In genomic region chr20:2879148-2879547, GRCh38 we compare ENCODE assay signal across 11 cellular contexts. TPM values are rescaled to one million over a fixed set of nuclear protein-coding genes. Genes with fewer than 3 reads are reported as not detected.
DNase-seq lines count a peak whose midpoint lies in the region; ATAC-seq, FAIRE-seq and TF ChIP-seq lines count a peak whose summit lies in the region.
"Had no signal": no experiment of that assay in that cellular context is flagged by ENCODE, and none has a peak within 500 bp of the region (broad histone marks: within the 10 kb centered on the region; RNA-seq: fewer than 3 reads in every experiment).

No MANE protein-coding gene starts in this region.

- H3K9ac ChIP-seq in astrocyte (ENCODE audit: low read length) (no peak overlapping the region), endodermal cell (ENCODE audit: extremely low read depth, low read length, poor library complexity, severe bottlenecking) (no peak overlapping the region)

- WGBS in esophagus muscularis mucosa: 68% methylated on average over 3 of the region's 3 CpGs
- 97 to 98% methylated on average over 3 of the region's 3 CpGs for WGBS in endodermal cell (ENCODE audit: insufficient coverage in 1 of 2, insufficient read length in 1 of 2), 2 experiments

- intact Hi-C loops in Right ventricle myocardium superior (cut with DNase I): no loop called here
- intact Hi-C loops in cardiac septum (cut with DNase I): no loop called here
- intact Hi-C loops in esophagus muscularis mucosa (cut with DNase I): loop anchor here (10.0 kb wide), 1 partner anchor 214 kb away; the partner anchor contains the start of gene IDH3B

- H3K9me3 Mint-ChIP-seq in astrocyte (ENCODE audit: unreplicated experiment) (no peaks in the 10 kb centered on the region), endodermal cell (no peaks in the 10 kb centered on the region)
- H3K9me3 Mint-ChIP-seq: mesothelial cell of epicardium had no signal

- no peak for DNase-seq in Right ventricle myocardium superior
- no peak for DNase-seq in cardiac septum (ENCODE audit: low spot score)
- DNase-seq in astrocyte (ENCODE audit: low read depth): peak; percentile 82
- peak; percentile 40 for DNase-seq in glomerular visceral epithelial cell (ENCODE audit: extremely low spot score)
- peak; percentile 79 for DNase-seq in superior temporal gyrus (ENCODE audit: extremely low spot score)
- no peak for DNase-seq in esophagus muscularis mucosa (ENCODE audit: extremely low spot score)
- DNase-seq in endodermal cell: no peak
- no peak for DNase-seq in stimulated activated CD4-positive, alpha-beta T cell treated with anti-CD3 and anti-CD28 coated beads, Interleukin-1b, Interleukin-23, amount 100 ng/mL, for 48 hours
- DNase-seq: AML-193, NCI-H2107 had no signal

- H3K27me3 Mint-ChIP-seq in astrocyte (ENCODE audit: low read depth, unreplicated experiment): no peaks in the 10 kb centered on the region
- no peaks in the 10 kb centered on the region for H3K27me3 Mint-ChIP-seq in endodermal cell (ENCODE audit: insufficient read depth)

- no peak overlapping the region for H3K27ac ChIP-seq in astrocyte (ENCODE audit: low read depth, low read length)
- no peak overlapping the region for H3K27ac ChIP-seq in esophagus muscularis mucosa (replicated peaks in 1 of 4)
- H3K27ac ChIP-seq in endodermal cell (ENCODE audit: low read depth, low read length): no peak overlapping the region

- H3K4me1 Mint-ChIP-seq in astrocyte (ENCODE audit: low read depth, unreplicated experiment) (peaks cover 12% of the 10 kb centered on the region), endodermal cell (peaks cover 25% of the 10 kb centered on the region)

- peaks cover 79% of the 10 kb centered on the region for H4K20me1 ChIP-seq in astrocyte (ENCODE audit: insufficient read depth, low read length)

- H3K27me3 ChIP-seq in astrocyte (ENCODE audit: insufficient read depth, low read length) (no peaks in the 10 kb centered on the region), esophagus muscularis mucosa (no peaks in the 10 kb centered on the region), endodermal cell (ENCODE audit: control insufficient read depth, insufficient read depth, low read length, poor library complexity, severe bottlenecking) (no peaks in the 10 kb centered on the region)

- ATAC-seq in Right ventricle myocardium superior (ENCODE audit: poor library complexity): peak; percentile 77

- H3K9me3 ChIP-seq in astrocyte (ENCODE audit: insufficient read depth, low read depth, low read length) (no peaks in the 10 kb centered on the region), esophagus muscularis mucosa (no peaks in the 10 kb centered on the region), endodermal cell (ENCODE audit: control insufficient read depth, low read length) (no peaks in the 10 kb centered on the region)

- H2AFZ ChIP-seq in astrocyte (ENCODE audit: low read depth, low read length): no peak overlapping the region

- peaks cover 14% of the 10 kb centered on the region for H3K4me1 ChIP-seq in astrocyte (ENCODE audit: insufficient read depth, low read length)
- peaks cover 32 to 56% (median 49%) of the 10 kb centered on the region in 4 donors for H3K4me1 ChIP-seq in esophagus muscularis mucosa
- H3K4me1 ChIP-seq in endodermal cell (ENCODE audit: control insufficient read depth, insufficient read depth, low read length): peaks cover 9% of the 10 kb centered on the region

- no peak overlapping the region for H3K27ac Mint-ChIP-seq in astrocyte (ENCODE audit: unreplicated experiment)
- H3K27ac Mint-ChIP-seq in endodermal cell: no peak overlapping the region

- H3K4me3 Mint-ChIP-seq in astrocyte (ENCODE audit: unreplicated experiment) (no peak overlapping the region), endodermal cell (no peak overlapping the region)
- H3K4me3 Mint-ChIP-seq: mesothelial cell of epicardium had no signal

- H3K4me3 ChIP-seq in astrocyte (ENCODE audit: insufficient read depth, low read depth, low read length): no peak overlapping the region
- no peak overlapping the region for H3K4me3 ChIP-seq in esophagus muscularis mucosa
- no peak overlapping the region for H3K4me3 ChIP-seq in endodermal cell (ENCODE audit: low read length)

- FAIRE-seq in astrocyte (lab: Jason Lieb, UNC): no peak

- H3K79me2 ChIP-seq in astrocyte (ENCODE audit: insufficient read depth, low read length): peaks cover 87% of the 10 kb centered on the region

- TF ChIP-seq CTCF in astrocyte (IDR thresholded peaks at IDR 0.05; ENCODE audit: insufficient read depth, low read depth, low read length) (no peak), esophagus muscularis mucosa (IDR thresholded peaks at IDR 0.05) (no peak), endodermal cell (conservative IDR thresholded peaks at IDR 0.05) (no peak)

- H3K4me2 ChIP-seq in astrocyte (ENCODE audit: low read length): no peak overlapping the region

- H3K36me3 ChIP-seq in astrocyte (ENCODE audit: insufficient read depth, low read length) (no peaks in the 10 kb centered on the region), esophagus muscularis mucosa (no peaks in the 10 kb centered on the region), endodermal cell (ENCODE audit: control insufficient read depth, insufficient read depth, low read length) (no peaks in the 10 kb centered on the region)

- no peak for TF ChIP-seq EP300 in esophagus muscularis mucosa (IDR thresholded peaks at IDR 0.05)

- TF ChIP-seq POLR2A in esophagus muscularis mucosa (IDR thresholded peaks at IDR 0.05; ENCODE audit: low read depth): no peak

- no peaks in the 10 kb centered on the region for H3K36me3 Mint-ChIP-seq in astrocyte (ENCODE audit: low read depth, unreplicated experiment)
- peaks cover 12% of the 10 kb centered on the region for H3K36me3 Mint-ChIP-seq in endodermal cell (ENCODE audit: low read depth)

RNA-seq across cellular contexts. Expression of gene PTPRA, which starts 5.9 kb away (rescaled TPM):
- total RNA-seq in Right ventricle myocardium superior: 24.2 TPM
- 23.5 TPM for total RNA-seq in cardiac septum
- 50.1 and 54.5 TPM in 2 replicates for total RNA-seq in astrocyte
- 10 to 100 TPM; 49.2 to 80.8 (median 60.4) TPM for total RNA-seq in esophagus muscularis mucosa
- 10 to 100 TPM; 52.4 to 58.7 TPM for total RNA-seq in endodermal cell
- polyA plus RNA-seq in endodermal cell (2013, experiment 1 of 2): 99.6 TPM
- 93.7 TPM for polyA plus RNA-seq in endodermal cell (2013, experiment 2 of 2)

RNA-seq across cellular contexts. Expression of gene VPS16, which starts 38.6 kb away (rescaled TPM):
- total RNA-seq in Right ventricle myocardium superior (17.1 TPM), cardiac septum (23.3 TPM), astrocyte (24.9 and 25.1 TPM in 2 replicates), esophagus muscularis mucosa (10 to 100 TPM; 22.0 to 37.5 (median 30.2) TPM), endodermal cell (10 to 100 TPM; 36.8 to 37.5 TPM)
- 41.2 TPM for polyA plus RNA-seq in endodermal cell (2013, experiment 1 of 2)
- 37.7 TPM for polyA plus RNA-seq in endodermal cell (2013, experiment 2 of 2)

RNA-seq across cellular contexts. Expression of gene PCED1A, which starts 38.7 kb away (rescaled TPM):
- total RNA-seq in Right ventricle myocardium superior (7.3 TPM), cardiac septum (12.8 TPM), astrocyte (17.2 and 23.5 TPM in 2 replicates), esophagus muscularis mucosa (10 to 100 TPM; 15.1 to 24.1 (median 22.5) TPM), endodermal cell (10 to 100 TPM; 40.2 to 46.5 TPM)
- 68.8 TPM for polyA plus RNA-seq in endodermal cell (2013, experiment 1 of 2)
- 57.8 TPM for polyA plus RNA-seq in endodermal cell (2013, experiment 2 of 2)

Comparison
In these comparisons a context has a peak if more than half of its experiments do, and no peak if none do; other contexts are left out.
1. DNase-seq: peak in astrocyte (single experiment), glomerular visceral epithelial cell (single experiment) and superior temporal gyrus (single experiment); none in Right ventricle myocardium superior (single experiment), cardiac septum (single experiment), esophagus muscularis mucosa (single experiment), endodermal cell (single experiment) and stimulated activated CD4-positive, alpha-beta T cell treated with anti-CD3 and anti-CD28 coated beads, Interleukin-1b, Interleukin-23, amount 100 ng/mL, for 48 hours (single experiment).